In the genomic region with DNA sequence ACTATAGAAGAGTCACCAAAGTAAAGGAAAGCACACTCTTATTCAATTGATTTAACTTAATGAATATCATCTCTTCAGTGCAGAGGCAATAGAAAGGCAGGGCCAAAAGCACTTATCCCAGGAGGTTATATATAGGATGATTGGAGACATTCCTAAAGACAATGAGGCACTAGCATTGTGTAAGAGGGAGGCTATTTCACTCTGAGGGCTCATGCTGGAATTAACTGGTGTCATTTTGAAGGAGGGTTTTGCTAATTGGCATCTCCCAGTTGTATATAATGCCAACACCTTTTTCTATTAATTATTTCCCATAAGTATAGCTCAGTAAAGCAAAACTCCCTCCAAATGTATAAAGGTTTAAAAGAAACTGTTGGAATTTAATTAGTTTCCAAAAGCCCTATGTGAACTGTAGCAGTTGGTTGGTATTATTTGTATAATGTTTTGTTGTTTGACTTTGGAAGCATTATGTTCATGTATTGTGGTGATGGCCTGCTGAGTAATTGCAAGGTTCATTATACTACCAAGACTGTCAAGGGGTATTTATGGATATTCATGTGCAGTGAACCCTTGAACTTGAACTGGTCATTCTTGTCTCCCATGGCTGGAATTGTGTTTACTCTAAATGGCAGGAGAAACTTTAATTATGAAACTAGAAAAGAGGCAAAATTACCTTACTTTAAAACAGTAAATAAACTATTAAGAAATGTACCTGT, we compare ENCODE assay signal across 11 cellular contexts.
"Had no signal": no experiment of that assay in that cellular context is flagged by ENCODE, and none has a peak within 500 bp of the region (broad histone marks: within the 10 kb centered on the region; RNA-seq: fewer than 3 reads in every experiment).

No MANE protein-coding gene starts in this region.

- DNase-seq: activated CD4-positive, alpha-beta T cell treated with anti-CD3 and anti-CD28 coated beads for 1 hour; activated CD4-positive, alpha-beta T cell treated with anti-CD3 and anti-CD28 coated beads, Interleukin-2, amount 50 U/mL, for 48 hours; activated effector memory CD4-positive, alpha-beta T cell treated with anti-CD3 and anti-CD28 coated beads, Interleukin-2, amount 50 U/mL, for 16 hours; activated T-cell treated with anti-CD3 and anti-CD28 coated beads, Interleukin-2, amount 50 U/mL, for 4 hours; amniotic stem cell; cerebellar nuclear complex; effector memory CD8-positive, alpha-beta T cell; erythroblast; left lung; stimulated activated CD4-positive, alpha-beta T cell treated with anti-CD3 and anti-CD28 coated beads, Interleukin-15, amount 100 ng/mL, for 24 hours; T-helper 9 cell had no signal
